In genomic region chr3:106247902-106248684, GRCh38 we compare ENCODE assay signal across 14 cellular contexts.
DNase-seq lines count a peak whose midpoint lies in the region; ATAC-seq lines count a peak whose summit lies in the region.
"Had no signal": no experiment of that assay in that cellular context is flagged by ENCODE, and none has a peak within 500 bp of the region (broad histone marks: within the 10 kb centered on the region; RNA-seq: fewer than 3 reads in every experiment).

No MANE protein-coding gene starts in this region.

- H3K27ac Mint-ChIP-seq in activated naive CD4-positive, alpha-beta T cell treated with anti-CD3 and anti-CD28 coated beads, Interleukin-2, amount 10 ng/mL, durations not matched to agents 7 days and 5 days: peak overlapping the region; percentile 4
- H3K27ac Mint-ChIP-seq in activated naive CD8-positive, alpha-beta T cell treated with anti-CD3 and anti-CD28 coated beads, Interleukin-2, amount 50 U/mL, for 24 hours: peak overlapping the region; percentile 53
- peak overlapping the region in 1 of 2 donors; percentile 1 for H3K27ac Mint-ChIP-seq in stimulated activated naive CD8-positive, alpha-beta T cell treated with anti-CD3 and anti-CD28 coated beads, Interleukin-15, amount 100 ng/mL, for 72 hours
- H3K27ac Mint-ChIP-seq: dendritic cell treated with granulocyte-macrophage colony-stimulating factor and Interleukin-4, amounts not matched to agents 40 ng/mL and 50 ng/mL, for 4 days; T-helper 2 cell treated with Interferon-gamma antibody and Interleukin-4, amounts not matched to agents 5 μg/mL and 100 μg/mL, for 36 hours had no signal

- ATAC-seq in HG02938 (IDR thresholded peaks at IDR 0.05; ENCODE audit: unreplicated experiment) (peak; percentile 87), HG02973 (IDR thresholded peaks at IDR 0.05; ENCODE audit: unreplicated experiment) (no peak)
- peak; percentile 95 for ATAC-seq in activated naive CD8-positive, alpha-beta T cell treated with anti-CD3 and anti-CD28 coated beads, Interleukin-2, amount 50 U/mL, for 24 hours
- ATAC-seq in stimulated activated naive CD8-positive, alpha-beta T cell treated with anti-CD3 and anti-CD28 coated beads, Interleukin-15, amount 100 ng/mL, for 72 hours: peak; percentile 97

- H3K4me1 Mint-ChIP-seq in activated naive CD4-positive, alpha-beta T cell treated with anti-CD3 and anti-CD28 coated beads, Interleukin-2, amount 10 ng/mL, durations not matched to agents 7 days and 5 days: peaks cover 28% of the 10 kb centered on the region
- peaks cover 34% of the 10 kb centered on the region for H3K4me1 Mint-ChIP-seq in activated naive CD8-positive, alpha-beta T cell treated with anti-CD3 and anti-CD28 coated beads, Interleukin-2, amount 50 U/mL, for 24 hours
- H3K4me1 Mint-ChIP-seq in stimulated activated naive CD8-positive, alpha-beta T cell treated with anti-CD3 and anti-CD28 coated beads, Interleukin-15, amount 100 ng/mL, for 72 hours: peaks cover 36% of the 10 kb centered on the region

- no peak overlapping the region for H3K4me3 Mint-ChIP-seq in activated naive CD4-positive, alpha-beta T cell treated with anti-CD3 and anti-CD28 coated beads, Interleukin-2, amount 10 ng/mL, durations not matched to agents 7 days and 5 days
- no peak overlapping the region for H3K4me3 Mint-ChIP-seq in activated naive CD8-positive, alpha-beta T cell treated with anti-CD3 and anti-CD28 coated beads, Interleukin-2, amount 50 U/mL, for 24 hours
- no peak overlapping the region for H3K4me3 Mint-ChIP-seq in stimulated activated naive CD8-positive, alpha-beta T cell treated with anti-CD3 and anti-CD28 coated beads, Interleukin-15, amount 100 ng/mL, for 72 hours
- H3K4me3 Mint-ChIP-seq: dendritic cell treated with granulocyte-macrophage colony-stimulating factor and Interleukin-4, amounts not matched to agents 40 ng/mL and 50 ng/mL, for 4 days; T-helper 2 cell treated with Interferon-gamma antibody and Interleukin-4, amounts not matched to agents 5 μg/mL and 100 μg/mL, for 36 hours had no signal

- peaks cover 30% of the 10 kb centered on the region for H3K36me3 Mint-ChIP-seq in activated naive CD4-positive, alpha-beta T cell treated with anti-CD3 and anti-CD28 coated beads, Interleukin-2, amount 10 ng/mL, durations not matched to agents 7 days and 5 days
- H3K36me3 Mint-ChIP-seq in activated naive CD8-positive, alpha-beta T cell treated with anti-CD3 and anti-CD28 coated beads, Interleukin-2, amount 50 U/mL, for 24 hours (ENCODE audit: low read depth): peaks cover 10% of the 10 kb centered on the region

- H3K9me3 Mint-ChIP-seq in activated naive CD4-positive, alpha-beta T cell treated with anti-CD3 and anti-CD28 coated beads, Interleukin-2, amount 10 ng/mL, durations not matched to agents 7 days and 5 days: peaks cover 21% of the 10 kb centered on the region
- peaks cover 19% of the 10 kb centered on the region for H3K9me3 Mint-ChIP-seq in activated naive CD8-positive, alpha-beta T cell treated with anti-CD3 and anti-CD28 coated beads, Interleukin-2, amount 50 U/mL, for 24 hours
- H3K9me3 Mint-ChIP-seq in stimulated activated naive CD8-positive, alpha-beta T cell treated with anti-CD3 and anti-CD28 coated beads, Interleukin-15, amount 100 ng/mL, for 72 hours: peaks cover 3 to 18% of the 10 kb centered on the region in 2 donors

- CTCF ChIA-PET in activated naive CD4-positive, alpha-beta T cell treated with anti-CD3 and anti-CD28 coated beads, Interleukin-2, amount 10 ng/mL, durations not matched to agents 7 days and 5 days (lab: Charles Lee): no interaction called here

- no peak for DNase-seq in activated naive CD4-positive, alpha-beta T cell treated with anti-CD3 and anti-CD28 coated beads, Interleukin-2, amount 10 ng/mL, durations not matched to agents 7 days and 5 days
- DNase-seq in activated naive CD4-positive, alpha-beta T cell (lab: John Stamatoyannopoulos, UW): no peak
- no peak for DNase-seq in activated naive CD8-positive, alpha-beta T cell treated with anti-CD3 and anti-CD28 coated beads, Interleukin-2, amount 50 U/mL, for 24 hours
- peak; percentile 12 to 24 for DNase-seq in stimulated activated naive CD8-positive, alpha-beta T cell treated with anti-CD3 and anti-CD28 coated beads, Interleukin-15, amount 100 ng/mL, for 72 hours
- no peak for DNase-seq in NCI-H2081 (lab: John Stamatoyannopoulos, UW)
- DNase-seq in DMS153 (lab: John Stamatoyannopoulos, UW): no peak
- DNase-seq: activated T-cell treated with anti-CD3 and anti-CD28 coated beads, Interleukin-2, amount 50 U/mL, for 48 hours; head of caudate nucleus; mesenchymal stem cell; NCI-H1417 had no signal

- no peaks in the 10 kb centered on the region for H3K27me3 Mint-ChIP-seq in activated naive CD4-positive, alpha-beta T cell treated with anti-CD3 and anti-CD28 coated beads, Interleukin-2, amount 10 ng/mL, durations not matched to agents 7 days and 5 days
- no peaks in the 10 kb centered on the region for H3K27me3 Mint-ChIP-seq in activated naive CD8-positive, alpha-beta T cell treated with anti-CD3 and anti-CD28 coated beads, Interleukin-2, amount 50 U/mL, for 24 hours
- H3K27me3 Mint-ChIP-seq in stimulated activated naive CD8-positive, alpha-beta T cell treated with anti-CD3 and anti-CD28 coated beads, Interleukin-15, amount 100 ng/mL, for 72 hours: no peaks in the 10 kb centered on the region
- H3K27me3 Mint-ChIP-seq: dendritic cell treated with granulocyte-macrophage colony-stimulating factor and Interleukin-4, amounts not matched to agents 40 ng/mL and 50 ng/mL, for 4 days had no signal

Comparison
In these comparisons a context has a peak if more than half of its experiments do, and no peak if none do; other contexts are left out.
1. DNase-seq: peak in stimulated activated naive CD8-positive, alpha-beta T cell treated with anti-CD3 and anti-CD28 coated beads, Interleukin-15, amount 100 ng/mL, for 72 hours (2 of 2); none in activated naive CD4-positive, alpha-beta T cell treated with anti-CD3 and anti-CD28 coated beads, Interleukin-2, amount 10 ng/mL, durations not matched to agents 7 days and 5 days (single experiment), activated naive CD4-positive, alpha-beta T cell (0 of 4), activated naive CD8-positive, alpha-beta T cell treated with anti-CD3 and anti-CD28 coated beads, Interleukin-2, amount 50 U/mL, for 24 hours (single experiment), NCI-H2081 (0 of 2) and DMS153 (single experiment).